In the genomic region with DNA sequence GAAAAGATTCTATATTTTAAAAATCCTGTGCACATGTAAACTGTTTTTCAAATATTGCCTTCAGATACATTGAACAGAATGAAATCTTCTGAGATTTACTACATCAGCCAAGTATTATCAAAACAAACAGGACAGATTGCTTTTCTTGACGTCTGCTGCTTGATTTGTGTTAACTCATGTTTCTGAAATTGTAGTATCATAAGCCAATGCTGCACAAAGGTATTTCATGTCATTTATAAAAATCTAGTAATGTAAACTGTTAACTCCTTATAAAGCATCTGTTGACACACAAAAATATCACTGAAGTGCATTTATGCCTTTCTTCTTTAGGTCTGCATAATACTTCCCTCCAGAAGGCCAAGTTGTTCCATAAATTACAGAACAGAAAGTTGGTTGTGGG, we compare ENCODE assay signal across 14 cellular contexts. TPM values are rescaled to one million over a fixed set of nuclear protein-coding genes. Genes with fewer than 3 reads are reported as not detected.
"Had no signal": no experiment of that assay in that cellular context is flagged by ENCODE, and none has a peak within 500 bp of the region (broad histone marks: within the 10 kb centered on the region; RNA-seq: fewer than 3 reads in every experiment).

No MANE protein-coding gene starts in this region.

- DNase-seq: activated naive CD4-positive, alpha-beta T cell treated with anti-CD3 and anti-CD28 coated beads for 36 hours; activated T-cell treated with anti-CD3 and anti-CD28 coated beads for 4 hours; caudate nucleus; colonic mucosa; effector CD8-positive, alpha-beta T cell; heart left ventricle; left ventricle myocardium superior had no signal

- H3K9me3 ChIP-seq: colonic mucosa, heart left ventricle, SJSA1, suprapubic skin had no signal

- H3K4me3 ChIP-seq: colonic mucosa, heart left ventricle, SJSA1, suprapubic skin had no signal

- H3K4me1 ChIP-seq: colonic mucosa, parathyroid adenoma had no signal

- H3K27me3 ChIP-seq: colonic mucosa, heart left ventricle, SJSA1, suprapubic skin had no signal

- H3K27ac ChIP-seq: colonic mucosa, parathyroid adenoma, SJSA1, suprapubic skin had no signal

- ATAC-seq: activated T-helper 17 cell treated with anti-CD3 and anti-CD28 coated beads, Interleukin-2, amount 50 U/mL, for 72 hours; heart left ventricle; left ventricle myocardium superior; stimulated activated memory B cell treated with anti-CD40 and anti-IgM and Interleukin-4, amounts not matched to agents 10 μg/mL and 1 μg/mL and 100 μg/mL, for 72 hours; WTC11 had no signal

- H3K79me2 ChIP-seq: parathyroid adenoma had no signal

- H2AFZ ChIP-seq: parathyroid adenoma had no signal

- H3K36me3 ChIP-seq: colonic mucosa, suprapubic skin had no signal

RNA-seq across cellular contexts. Expression of a gene that starts 53.6 kb away (rescaled TPM):
- total RNA-seq: activated CD4-positive, alpha-beta T cell treated with anti-CD3 and anti-CD28 coated beads, Interleukin-2, amount 10 ng/mL, durations not matched to agents 24 days and 14 days; activated naive CD4-positive, alpha-beta T cell treated with anti-CD3 and anti-CD28 coated beads for 36 hours had no signal
